Comparison of ENCODE assay signal across 1 cellular context in the genomic region with DNA sequence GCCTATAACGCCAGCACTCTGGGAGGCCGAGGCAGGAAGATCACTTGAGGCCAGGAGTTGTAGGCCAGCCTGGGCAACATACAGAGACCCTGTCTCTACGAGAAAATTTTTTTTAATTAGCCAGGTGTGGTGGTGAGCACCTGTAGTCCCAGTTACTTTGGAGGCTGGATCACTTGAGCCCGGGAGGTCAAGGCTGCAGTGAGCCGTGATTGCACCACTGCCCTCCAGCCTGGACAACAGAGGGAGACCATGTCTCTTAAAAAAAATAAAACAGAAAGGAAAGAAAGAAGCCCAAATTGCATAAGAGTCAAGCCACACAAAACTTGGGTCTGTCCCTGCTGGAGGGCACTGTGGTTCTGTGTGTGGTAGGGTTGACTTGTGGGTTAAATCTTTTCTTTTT.
TF ChIP-seq lines count a peak whose summit lies in the region.

No MANE protein-coding gene starts in this region.

TF ChIP-seq in GM23338, 12 proteins besides CTCF, POLR2A, EP300 and RAD21 (continued from another document):
- TF ChIP-seq, protein P1, sequence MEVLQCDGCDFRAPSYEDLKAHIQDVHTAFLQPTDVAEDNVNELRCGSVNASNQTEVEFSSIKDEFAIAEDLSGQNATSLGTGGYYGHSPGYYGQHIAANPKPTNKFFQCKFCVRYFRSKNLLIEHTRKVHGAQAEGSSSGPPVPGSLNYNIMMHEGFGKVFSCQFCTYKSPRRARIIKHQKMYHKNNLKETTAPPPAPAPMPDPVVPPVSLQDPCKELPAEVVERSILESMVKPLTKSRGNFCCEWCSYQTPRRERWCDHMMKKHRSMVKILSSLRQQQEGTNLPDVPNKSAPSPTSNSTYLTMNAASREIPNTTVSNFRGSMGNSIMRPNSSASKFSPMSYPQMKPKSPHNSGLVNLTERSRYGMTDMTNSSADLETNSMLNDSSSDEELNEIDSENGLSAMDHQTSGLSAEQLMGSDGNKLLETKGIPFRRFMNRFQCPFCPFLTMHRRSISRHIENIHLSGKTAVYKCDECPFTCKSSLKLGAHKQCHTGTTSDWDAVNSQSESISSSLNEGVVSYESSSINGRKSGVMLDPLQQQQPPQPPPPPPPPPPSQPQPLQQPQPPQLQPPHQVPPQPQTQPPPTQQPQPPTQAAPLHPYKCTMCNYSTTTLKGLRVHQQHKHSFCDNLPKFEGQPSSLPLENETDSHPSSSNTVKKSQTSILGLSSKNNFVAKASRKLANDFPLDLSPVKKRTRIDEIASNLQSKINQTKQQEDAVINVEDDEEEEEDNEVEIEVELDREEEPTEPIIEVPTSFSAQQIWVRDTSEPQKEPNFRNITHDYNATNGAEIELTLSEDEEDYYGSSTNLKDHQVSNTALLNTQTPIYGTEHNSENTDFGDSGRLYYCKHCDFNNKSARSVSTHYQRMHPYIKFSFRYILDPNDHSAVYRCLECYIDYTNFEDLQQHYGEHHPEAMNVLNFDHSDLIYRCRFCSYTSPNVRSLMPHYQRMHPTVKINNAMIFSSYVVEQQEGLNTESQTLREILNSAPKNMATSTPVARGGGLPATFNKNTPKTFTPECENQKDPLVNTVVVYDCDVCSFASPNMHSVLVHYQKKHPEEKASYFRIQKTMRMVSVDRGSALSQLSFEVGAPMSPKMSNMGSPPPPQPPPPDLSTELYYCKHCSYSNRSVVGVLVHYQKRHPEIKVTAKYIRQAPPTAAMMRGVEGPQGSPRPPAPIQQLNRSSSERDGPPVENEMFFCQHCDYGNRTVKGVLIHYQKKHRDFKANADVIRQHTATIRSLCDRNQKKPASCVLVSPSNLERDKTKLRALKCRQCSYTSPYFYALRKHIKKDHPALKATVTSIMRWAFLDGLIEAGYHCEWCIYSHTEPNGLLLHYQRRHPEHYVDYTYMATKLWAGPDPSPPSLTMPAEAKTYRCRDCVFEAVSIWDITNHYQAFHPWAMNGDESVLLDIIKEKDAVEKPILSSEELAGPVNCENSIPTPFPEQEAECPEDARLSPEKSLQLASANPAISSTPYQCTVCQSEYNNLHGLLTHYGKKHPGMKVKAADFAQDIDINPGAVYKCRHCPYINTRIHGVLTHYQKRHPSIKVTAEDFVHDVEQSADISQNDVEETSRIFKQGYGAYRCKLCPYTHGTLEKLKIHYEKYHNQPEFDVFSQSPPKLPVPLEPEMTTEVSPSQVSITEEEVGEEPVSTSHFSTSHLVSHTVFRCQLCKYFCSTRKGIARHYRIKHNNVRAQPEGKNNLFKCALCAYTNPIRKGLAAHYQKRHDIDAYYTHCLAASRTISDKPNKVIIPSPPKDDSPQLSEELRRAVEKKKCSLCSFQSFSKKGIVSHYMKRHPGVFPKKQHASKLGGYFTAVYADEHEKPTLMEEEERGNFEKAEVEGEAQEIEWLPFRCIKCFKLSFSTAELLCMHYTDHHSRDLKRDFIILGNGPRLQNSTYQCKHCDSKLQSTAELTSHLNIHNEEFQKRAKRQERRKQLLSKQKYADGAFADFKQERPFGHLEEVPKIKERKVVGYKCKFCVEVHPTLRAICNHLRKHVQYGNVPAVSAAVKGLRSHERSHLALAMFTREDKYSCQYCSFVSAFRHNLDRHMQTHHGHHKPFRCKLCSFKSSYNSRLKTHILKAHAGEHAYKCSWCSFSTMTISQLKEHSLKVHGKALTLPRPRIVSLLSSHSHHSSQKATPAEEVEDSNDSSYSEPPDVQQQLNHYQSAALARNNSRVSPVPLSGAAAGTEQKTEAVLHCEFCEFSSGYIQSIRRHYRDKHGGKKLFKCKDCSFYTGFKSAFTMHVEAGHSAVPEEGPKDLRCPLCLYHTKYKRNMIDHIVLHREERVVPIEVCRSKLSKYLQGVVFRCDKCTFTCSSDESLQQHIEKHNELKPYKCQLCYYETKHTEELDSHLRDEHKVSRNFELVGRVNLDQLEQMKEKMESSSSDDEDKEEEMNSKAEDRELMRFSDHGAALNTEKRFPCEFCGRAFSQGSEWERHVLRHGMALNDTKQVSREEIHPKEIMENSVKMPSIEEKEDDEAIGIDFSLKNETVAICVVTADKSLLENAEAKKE (CRISPR knock-in tag; IDR thresholded peaks at IDR 0.05) = no peak
- TF ChIP-seq ZNF114 (CRISPR knock-in tag; IDR thresholded peaks at IDR 0.05) (no peak), ZNF331 (CRISPR knock-in tag; IDR thresholded peaks at IDR 0.05; ENCODE audit: low read depth) (no peak), JUNB (IDR thresholded peaks at IDR 0.05; ENCODE audit: unreplicated experiment) (no peak), NANOG (IDR thresholded peaks at IDR 0.05; ENCODE audit: borderline replicate concordance) (no peak)
- TF ChIP-seq, protein P2, sequence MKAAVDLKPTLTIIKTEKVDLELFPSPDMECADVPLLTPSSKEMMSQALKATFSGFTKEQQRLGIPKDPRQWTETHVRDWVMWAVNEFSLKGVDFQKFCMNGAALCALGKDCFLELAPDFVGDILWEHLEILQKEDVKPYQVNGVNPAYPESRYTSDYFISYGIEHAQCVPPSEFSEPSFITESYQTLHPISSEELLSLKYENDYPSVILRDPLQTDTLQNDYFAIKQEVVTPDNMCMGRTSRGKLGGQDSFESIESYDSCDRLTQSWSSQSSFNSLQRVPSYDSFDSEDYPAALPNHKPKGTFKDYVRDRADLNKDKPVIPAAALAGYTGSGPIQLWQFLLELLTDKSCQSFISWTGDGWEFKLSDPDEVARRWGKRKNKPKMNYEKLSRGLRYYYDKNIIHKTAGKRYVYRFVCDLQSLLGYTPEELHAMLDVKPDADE (IDR thresholded peaks at IDR 0.05) = no peak
